Comparison of ENCODE assay signal across 20 cellular contexts in the genomic region with DNA sequence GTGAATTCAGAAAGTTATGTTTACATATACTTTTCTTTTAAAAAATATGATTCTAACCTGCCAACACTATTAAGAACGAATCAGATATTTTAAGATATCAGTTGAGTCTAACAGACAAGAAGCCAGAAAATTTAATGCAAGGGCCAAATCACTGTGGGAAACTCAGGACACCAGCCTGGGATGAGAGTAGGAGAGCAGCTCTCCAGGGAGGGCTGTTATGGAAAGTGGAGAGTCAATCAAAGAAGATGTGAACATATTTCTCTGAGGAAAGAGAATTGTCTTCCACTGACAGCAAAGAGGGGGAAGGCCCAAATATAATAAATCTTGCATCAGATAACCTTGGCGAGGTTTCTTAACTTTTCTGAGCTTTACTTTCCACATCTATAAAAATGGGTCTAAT.
"Had no signal": no experiment of that assay in that cellular context is flagged by ENCODE, and none has a peak within 500 bp of the region (broad histone marks: within the 10 kb centered on the region; RNA-seq: fewer than 3 reads in every experiment).

No MANE protein-coding gene starts in this region.

- H3K36me3 ChIP-seq: esophagus squamous epithelium, neural progenitor cell, upper lobe of right lung had no signal

- H3K27me3 ChIP-seq: esophagus squamous epithelium, neural progenitor cell, testis, upper lobe of right lung had no signal

- H3K9me3 ChIP-seq: esophagus squamous epithelium, testis, upper lobe of right lung had no signal

- H3K4me3 ChIP-seq: esophagus squamous epithelium, lung, neural progenitor cell, SK-N-MC, testis, upper lobe of right lung had no signal

- DNase-seq: activated B cell treated with CpG ODN at 0.5 μM for 24 hours; activated CD4-positive, alpha-beta T cell treated with anti-CD3 and anti-CD28 coated beads for 48 hours; activated CD8-positive, alpha-beta T cell treated with anti-CD3 and anti-CD28 coated beads for 36 hours; activated effector memory CD4-positive, alpha-beta T cell treated with anti-CD3 and anti-CD28 coated beads, Interleukin-2, amount 50 U/mL, for 16 hours; activated T-cell treated with anti-CD3 and anti-CD28 coated beads, Interleukin-2, amount 50 U/mL, for 4 hours; effector CD8-positive, alpha-beta T cell; esophagus squamous epithelium; hypothalamus; islet precursor cell; left colon; midbrain; SHP77; T-helper 9 cell; testis; upper lobe of right lung had no signal

- H3K9me3 Mint-ChIP-seq: activated CD8-positive, alpha-beta T cell treated with anti-CD3 and anti-CD28 coated beads for 36 hours; activated T-cell treated with anti-CD3 and anti-CD28 coated beads, Interleukin-2, amount 50 U/mL, for 4 hours; dendritic cell treated with granulocyte-macrophage colony-stimulating factor and Interleukin-4, amounts not matched to agents 40 ng/mL and 50 ng/mL, for 4 days; neural progenitor cell had no signal

- H3K4me1 ChIP-seq: esophagus squamous epithelium, testis, upper lobe of right lung had no signal

- H3K4me1 Mint-ChIP-seq: activated B cell treated with CpG ODN at 0.5 μM for 24 hours, neural progenitor cell had no signal

- H3K27me3 Mint-ChIP-seq: activated B cell treated with CpG ODN at 0.5 μM for 24 hours; activated CD8-positive, alpha-beta T cell treated with anti-CD3 and anti-CD28 coated beads for 36 hours; dendritic cell treated with granulocyte-macrophage colony-stimulating factor and Interleukin-4, amounts not matched to agents 40 ng/mL and 50 ng/mL, for 4 days; progenitor cell of endocrine pancreas had no signal

- H3K4me3 Mint-ChIP-seq: activated B cell treated with CpG ODN at 0.5 μM for 24 hours; activated CD8-positive, alpha-beta T cell treated with anti-CD3 and anti-CD28 coated beads for 36 hours; activated T-cell treated with anti-CD3 and anti-CD28 coated beads, Interleukin-2, amount 50 U/mL, for 4 hours; dendritic cell treated with granulocyte-macrophage colony-stimulating factor and Interleukin-4, amounts not matched to agents 40 ng/mL and 50 ng/mL, for 4 days; neural progenitor cell had no signal

- ATAC-seq: activated CD8-positive, alpha-beta T cell treated with anti-CD3 and anti-CD28 coated beads for 36 hours; activated T-cell treated with anti-CD3 and anti-CD28 coated beads, Interleukin-2, amount 50 U/mL, for 4 hours; left colon; upper lobe of right lung had no signal

- H3K27ac Mint-ChIP-seq: activated B cell treated with CpG ODN at 0.5 μM for 24 hours; activated CD8-positive, alpha-beta T cell treated with anti-CD3 and anti-CD28 coated beads for 36 hours; dendritic cell treated with granulocyte-macrophage colony-stimulating factor and Interleukin-4, amounts not matched to agents 40 ng/mL and 50 ng/mL, for 4 days; neural progenitor cell; progenitor cell of endocrine pancreas had no signal

- H3K36me3 Mint-ChIP-seq: neural progenitor cell had no signal

- H3K27ac ChIP-seq: neural progenitor cell, SK-N-MC, testis, upper lobe of right lung had no signal
